In the genomic region with DNA sequence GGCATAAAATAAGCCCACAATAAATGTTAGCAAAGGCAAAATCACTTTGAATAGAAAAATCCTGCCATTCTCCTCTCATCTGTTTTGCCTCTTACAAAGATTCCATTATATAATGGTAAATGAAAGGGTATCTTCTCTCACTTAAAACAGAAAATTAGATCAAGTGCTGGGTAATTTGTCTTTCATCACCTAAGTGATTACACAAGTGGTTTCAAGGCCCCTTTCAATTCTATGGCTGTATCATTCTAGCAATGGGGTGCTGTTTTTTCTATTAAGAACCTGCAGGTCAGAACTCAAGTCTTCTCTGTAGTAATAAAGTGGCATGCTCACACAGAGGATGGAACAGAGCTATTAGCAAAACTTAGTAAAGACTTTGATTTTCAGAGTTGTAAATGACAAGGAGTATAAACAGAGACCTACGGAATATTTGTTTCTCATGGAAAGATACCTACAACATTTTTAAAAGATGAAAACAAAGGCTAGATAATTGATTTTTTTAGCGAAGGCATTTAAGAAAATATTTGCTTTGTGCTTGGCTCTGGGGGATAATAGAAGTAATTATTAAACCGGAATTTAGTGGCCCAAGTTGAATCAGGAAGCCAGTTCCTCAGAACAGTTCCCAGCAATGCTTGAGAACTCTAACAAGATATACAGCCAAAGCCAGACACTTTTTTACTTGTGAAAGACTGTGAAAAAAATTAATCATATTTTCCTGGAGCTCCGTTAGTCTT, we compare ENCODE assay signal across 26 cellular contexts.
DNase-seq lines count a peak whose midpoint lies in the region; ATAC-seq, FAIRE-seq and TF ChIP-seq lines count a peak whose summit lies in the region.
"Had no signal": no experiment of that assay in that cellular context is flagged by ENCODE, and none has a peak within 500 bp of the region (broad histone marks: within the 10 kb centered on the region; RNA-seq: fewer than 3 reads in every experiment).

No MANE protein-coding gene starts in this region.

- WGBS in HepG2 (ENCODE audit: low lambda C conversion rate), result 17% methylated on average over 4 of the region's 4 CpGs
- WGBS in thyroid gland, 2 donors, result 57 to 64% methylated on average over 4 of the region's 4 CpGs

- in situ Hi-C loops in HepG2 (cut with HindIII; ENCODE audit: extremely low pct_ligation_motif_present, low pct_unique_long_range_greater_than_20kb), result no loop called here

- POLR2A ChIA-PET in HepG2 (lab: Yijun Ruan, JAX) (interaction anchor here (1.0 to 1.6 kb wide), 4 partner anchors 16 to 79 kb away, joined by 3 to 5 read pairs (median 4); no protein-coding TSS in a partner anchor), T-cell (lab: Charles Lee) (no interaction called here)

- H3K9ac ChIP-seq in HepG2 (ENCODE audit: insufficient read depth, low read depth, low read length), result peak overlapping the region; percentile 32
- H3K9ac ChIP-seq: neural progenitor cell had no signal

- no peak for TF ChIP-seq CTCF in HepG2 (CRISPR knock-in tag; IDR thresholded peaks at IDR 0.05)
- TF ChIP-seq CTCF in thyroid gland (IDR thresholded peaks at IDR 0.05), result no peak

- TF ChIP-seq POLR2A in HepG2 (IDR thresholded peaks at IDR 0.05; ENCODE audit: insufficient read depth in 1 of 2, low read depth in 2 of 2, low read length in 2 of 2), result no peak
- no peak for TF ChIP-seq POLR2A in thyroid gland (IDR thresholded peaks at IDR 0.05)

- H3K27ac Mint-ChIP-seq in T-cell, result no peak overlapping the region
- H3K27ac Mint-ChIP-seq: activated CD8-positive, alpha-beta T cell treated with anti-CD3 and anti-CD28 coated beads for 36 hours; activated naive CD8-positive, alpha-beta T cell treated with anti-CD3 and anti-CD28 coated beads, Interleukin-2, amount 50 U/mL, for 24 hours; neural progenitor cell had no signal

- peaks cover 4% of the 10 kb centered on the region for H3K36me3 Mint-ChIP-seq in T-cell
- H3K36me3 Mint-ChIP-seq: CD4-positive, alpha-beta memory T cell had no signal

- peaks cover 0 to 6% (median 4%) of the 10 kb centered on the region in 3 donors for H3K4me1 Mint-ChIP-seq in T-cell
- H3K4me1 Mint-ChIP-seq: activated naive CD8-positive, alpha-beta T cell treated with anti-CD3 and anti-CD28 coated beads, Interleukin-2, amount 50 U/mL, for 24 hours had no signal

- H3K79me2 ChIP-seq in HepG2 (ENCODE audit: insufficient read depth, low read length), result no peaks in the 10 kb centered on the region

- CTCF ChIA-PET in HepG2 (lab: Yijun Ruan, JAX; ENCODE audit: low intra/inter-chr PET ratio, low total read pairs) (no interaction called here), T-cell (lab: Charles Lee) (no interaction called here)

- H3K36me3 ChIP-seq in HepG2 (replicated peaks in 1 of 2; ENCODE audit: control insufficient read depth in 1 of 2, insufficient read depth in 2 of 2, low read length in 2 of 2) (no peaks in the 10 kb centered on the region), thyroid gland (no peaks in the 10 kb centered on the region)
- H3K36me3 ChIP-seq: neural progenitor cell, upper lobe of right lung had no signal

- H3K4me1 ChIP-seq in HepG2 (ENCODE audit: insufficient read depth, low read length) (peaks cover 70% of the 10 kb centered on the region), thyroid gland (no peaks in the 10 kb centered on the region)

- no peak overlapping the region for H2AFZ ChIP-seq in HepG2 (ENCODE audit: low read length)
- H2AFZ ChIP-seq: neural progenitor cell had no signal

- no peaks in the 10 kb centered on the region for H3K9me3 ChIP-seq in HepG2 (ENCODE audit: low read length)
- no peaks in the 10 kb centered on the region for H3K9me3 ChIP-seq in thyroid gland
- H3K9me3 ChIP-seq: mucosa of descending colon, upper lobe of right lung had no signal

- H4K20me1 ChIP-seq in HepG2 (ENCODE audit: insufficient read depth, low read length), result no peaks in the 10 kb centered on the region

- H3K4me3 ChIP-seq in HepG2 (replicated peaks in 1 of 3; ENCODE audit: insufficient read depth in 1 of 3, low read depth in 2 of 3, low read length in 3 of 3), result no peak overlapping the region; a peak in 1 of 6 replicates
- no peak overlapping the region for H3K4me3 ChIP-seq in thyroid gland (replicated peaks in 1 of 3)
- H3K4me3 ChIP-seq: mucosa of descending colon, neural progenitor cell, upper lobe of right lung had no signal

- no peaks in the 10 kb centered on the region for H3K27me3 ChIP-seq in HepG2 (ENCODE audit: control insufficient read depth in 1 of 2, insufficient read depth in 2 of 2, low read length in 2 of 2)
- H3K27me3 ChIP-seq in thyroid gland, result no peaks in the 10 kb centered on the region
- H3K27me3 ChIP-seq: neural progenitor cell, upper lobe of right lung had no signal

- peak overlapping the region; percentile 63 for H3K27ac ChIP-seq in HepG2 (ENCODE audit: extremely low read length, insufficient read depth, low read length)
- no peak overlapping the region for H3K27ac ChIP-seq in thyroid gland
- H3K27ac ChIP-seq: neural progenitor cell, upper lobe of right lung had no signal

- no peaks in the 10 kb centered on the region for H3K27me3 Mint-ChIP-seq in T-cell
- H3K27me3 Mint-ChIP-seq: activated CD8-positive, alpha-beta T cell treated with anti-CD3 and anti-CD28 coated beads for 36 hours; activated naive CD8-positive, alpha-beta T cell treated with anti-CD3 and anti-CD28 coated beads, Interleukin-2, amount 50 U/mL, for 24 hours; CD4-positive, alpha-beta memory T cell had no signal

- H3K4me3 Mint-ChIP-seq in T-cell, result no peak overlapping the region
- H3K4me3 Mint-ChIP-seq: activated CD8-positive, alpha-beta T cell treated with anti-CD3 and anti-CD28 coated beads for 36 hours; activated naive CD8-positive, alpha-beta T cell treated with anti-CD3 and anti-CD28 coated beads, Interleukin-2, amount 50 U/mL, for 24 hours; CD4-positive, alpha-beta memory T cell; neural progenitor cell had no signal

- BruUV-seq in HepG2 (replicated peaks; lab: Mats Ljungman, UMichigan), result no TSS peak

- no peak for FAIRE-seq in HepG2 (lab: Jason Lieb, UNC)
- FAIRE-seq: endothelial cell of umbilical vein, G401.6 had no signal

- H3K4me2 ChIP-seq in HepG2 (ENCODE audit: low read depth, low read length), result peak overlapping the region; percentile 33
- H3K4me2 ChIP-seq: neural progenitor cell had no signal

- intact Hi-C loops in HepG2 (cut with micrococcal nuclease; ENCODE audit: unreplicated experiment) (no loop called here), thyroid gland (cut with DNase I) (no loop called here)

- DNase-seq in NCI-H1436 (lab: John Stamatoyannopoulos, UW) (peak; percentile 56), NCI-H1436 treated with DMSO at 0.1 percent for 48 hours (lab: John Stamatoyannopoulos, UW) (no peak), NCI-H69 (lab: John Stamatoyannopoulos, UW) (peak; percentile 5), HepG2 (ENCODE audit: low spot score) (peak; percentile 61), renal cortical epithelial cell (ENCODE audit: low read depth) (peak; percentile 81), T-cell (no peak), thyroid gland (no peak), NCI-H1092 treated with DMSO at 0.1 percent for 48 hours (lab: John Stamatoyannopoulos, UW) (no peak)
- DNase-seq: 8988T; activated CD8-positive, alpha-beta T cell treated with anti-CD3 and anti-CD28 coated beads for 36 hours; activated gamma-delta T cell; activated naive CD8-positive, alpha-beta T cell treated with anti-CD3 and anti-CD28 coated beads, Interleukin-2, amount 50 U/mL, for 24 hours; AML-193; CD4-positive, alpha-beta memory T cell; cerebellar nuclear complex; head of caudate nucleus; left colon; mucosa of descending colon; NCI-H1048; NCI-H2171; NCI-H526 treated with DMSO at 0.1 percent for 48 hours; Right ventricle myocardium superior; upper lobe of right lung had no signal

- TF ChIP-seq EP300 in HepG2 (IDR thresholded peaks at IDR 0.05; ENCODE audit: low read depth in 2 of 2, low read length in 2 of 2) (peak in 1 of 2 experiments; percentile 87; a peak in 1 of 4 replicates), HepG2 (CRISPR knock-in tag; IDR thresholded peaks at IDR 0.05; ENCODE audit: borderline replicate concordance) (no peak)

- no peak for TF ChIP-seq RAD21 in HepG2 (CRISPR knock-in tag; IDR thresholded peaks at IDR 0.05)

- ATAC-seq in HepG2 (peak; percentile 87), T-cell (replicated peaks in 1 of 4) (no peak)
- ATAC-seq: activated CD8-positive, alpha-beta T cell treated with anti-CD3 and anti-CD28 coated beads for 36 hours; activated naive CD8-positive, alpha-beta T cell treated with anti-CD3 and anti-CD28 coated beads, Interleukin-2, amount 50 U/mL, for 24 hours; left colon; mucosa of descending colon had no signal

- no peaks in the 10 kb centered on the region for H3K9me3 Mint-ChIP-seq in T-cell
- H3K9me3 Mint-ChIP-seq: activated CD8-positive, alpha-beta T cell treated with anti-CD3 and anti-CD28 coated beads for 36 hours; activated naive CD8-positive, alpha-beta T cell treated with anti-CD3 and anti-CD28 coated beads, Interleukin-2, amount 50 U/mL, for 24 hours; CD4-positive, alpha-beta memory T cell; neural progenitor cell had no signal

TF ChIP-seq in HepG2, 621 proteins besides CTCF, POLR2A, EP300 and RAD21 (continues in another document):
- TF ChIP-seq CEBPG (CRISPR knock-in tag; IDR thresholded peaks at IDR 0.05) (peak; percentile 34; the same call in 1 of the 2 replicates), ZNF121 (CRISPR knock-in tag; IDR thresholded peaks at IDR 0.05) (no peak), MAFG (CRISPR knock-in tag; IDR thresholded peaks at IDR 0.05) (no peak), ZNF639 (CRISPR knock-in tag; conservative IDR thresholded peaks at IDR 0.05) (no peak), HMG20B (CRISPR knock-in tag; conservative IDR thresholded peaks at IDR 0.05) (no peak), SP2 (CRISPR knock-in tag; IDR thresholded peaks at IDR 0.05) (no peak), ZC3H13 (CRISPR knock-in tag; IDR thresholded peaks at IDR 0.05) (no peak), SMYD3 (CRISPR knock-in tag; IDR thresholded peaks at IDR 0.05) (no peak), ZBTB42 (CRISPR knock-in tag; IDR thresholded peaks at IDR 0.05) (no peak), SMAD3 (CRISPR knock-in tag; IDR thresholded peaks at IDR 0.05) (peak; percentile 57; the same call in 1 of the 2 replicates), TEAD3 (CRISPR knock-in tag; optimal IDR thresholded peaks at IDR 0.05; ENCODE audit: borderline replicate concordance) (no peak)

Comparison
In these comparisons a context has a peak if more than half of its experiments do, and no peak if none do; other contexts are left out.
1. DNase-seq: peak in NCI-H1436 (single experiment), NCI-H69 (single experiment), HepG2 (single experiment) and renal cortical epithelial cell (single experiment); none in NCI-H1436 treated with DMSO at 0.1 percent for 48 hours (single experiment), T-cell (0 of 34), thyroid gland (0 of 2) and NCI-H1092 treated with DMSO at 0.1 percent for 48 hours (single experiment).